ENCODE assay signal across 1 cellular context in genomic region chr9:112020680-112021596, GRCh38.
TF ChIP-seq lines count a peak whose summit lies in the region.

No MANE protein-coding gene starts in this region.

TF ChIP-seq in IMR-90, 13 proteins besides CTCF, POLR2A, EP300 and RAD21 (continued from another document):
- TF ChIP-seq USF2 (IDR thresholded peaks at IDR 0.05; ENCODE audit: low read depth, low read length), result no peak
